13 cellular contexts compared by ENCODE assay signal in genomic region chr20:10739575-10739974, GRCh38.
DNase-seq lines count a peak whose midpoint lies in the region; ATAC-seq, FAIRE-seq and TF ChIP-seq lines count a peak whose summit lies in the region.
"Had no signal": no experiment of that assay in that cellular context is flagged by ENCODE, and none has a peak within 500 bp of the region (broad histone marks: within the 10 kb centered on the region; RNA-seq: fewer than 3 reads in every experiment).

No MANE protein-coding gene starts in this region.

- peak; percentile 41 for DNase-seq in GM23248
- peak; percentile 60 for DNase-seq in mammary epithelial cell
- DNase-seq in kidney, result no peak
- DNase-seq in small intestine, result peak; percentile 56
- DNase-seq in midbrain (lab: John Stamatoyannopoulos, UW), result no peak
- no peak for DNase-seq in effector memory CD4-positive, alpha-beta T cell
- DNase-seq: activated CD4-positive, alpha-beta T cell treated with anti-CD3 and anti-CD28 coated beads for 48 hours; activated naive CD4-positive, alpha-beta T cell; CD4-positive, CD25-positive, alpha-beta regulatory T cell; effector memory CD8-positive, alpha-beta T cell; stimulated activated CD8-positive, alpha-beta memory T cell treated with anti-CD3 and anti-CD28 coated beads, Interleukin-4, amount 100 ng/mL, for 48 hours had no signal

- H4K20me1 ChIP-seq in GM23248 (ENCODE audit: insufficient read depth), result no peaks in the 10 kb centered on the region
- no peaks in the 10 kb centered on the region for H4K20me1 ChIP-seq in mammary epithelial cell (ENCODE audit: insufficient read depth, low read length)

- H3K9ac ChIP-seq in GM23248 (peak overlapping the region; percentile 7), mammary epithelial cell (ENCODE audit: insufficient read depth, low read length) (peak overlapping the region; percentile 38), kidney (ENCODE audit: low read length in 2 of 2) (peak overlapping the region in 1 of 2 donors; percentile 16)

- H3K9me2 ChIP-seq in GM23248 (ENCODE audit: insufficient read depth), result no peaks in the 10 kb centered on the region

- dilution Hi-C loops in mammary epithelial cell (cut with HindIII; ENCODE audit: low sequenced_read_pairs), result no loop called here

- FAIRE-seq in kidney (lab: Jason Lieb, UNC), result no peak
- no peak for FAIRE-seq in small intestine (lab: Jason Lieb, UNC)

- WGBS in GM23248 (ENCODE audit: low coverage in 1 of 2, low lambda C conversion rate in 2 of 2, missing lambda C conversion rate in 2 of 2), 2 experiments, result 13 to 14% methylated on average over 7 of the region's 7 CpGs
- WGBS in mammary epithelial cell (ENCODE audit: low coverage, missing lambda C conversion rate), result 26% methylated on average over 7 of the region's 7 CpGs
- WGBS in small intestine, 3 donors, result 25 to 41% (median 40%) methylated on average over 7 of the region's 7 CpGs

- H2AFZ ChIP-seq in GM23248, result peak overlapping the region; percentile 63
- H2AFZ ChIP-seq in mammary epithelial cell (ENCODE audit: low read depth, low read length), result peak overlapping the region; percentile 65

- in situ Hi-C loops in GM23248 (cut with MboI) (no loop called here), mammary epithelial cell (cut with MboI; ENCODE audit: low sequenced_read_pairs in 2 of 2) (no loop called here)

- peak overlapping the region; percentile 68 for H3K4me2 ChIP-seq in GM23248 (ENCODE audit: unreplicated experiment)
- H3K4me2 ChIP-seq in mammary epithelial cell (ENCODE audit: insufficient read depth, low read depth, low read length), result peak overlapping the region; percentile 61

- no peaks in the 10 kb centered on the region for H3K36me3 ChIP-seq in GM23248 (ENCODE audit: low read depth)
- no peaks in the 10 kb centered on the region for H3K36me3 ChIP-seq in mammary epithelial cell (ENCODE audit: insufficient read depth, low read length)
- H3K36me3 ChIP-seq in kidney (ENCODE audit: control insufficient read depth in 1 of 2, insufficient read depth in 2 of 2, low read length in 2 of 2), result no peaks in the 10 kb centered on the region
- no peaks in the 10 kb centered on the region for H3K36me3 ChIP-seq in small intestine (ENCODE audit: control insufficient read depth in 2 of 2, insufficient read depth in 2 of 2, low read length in 2 of 2)
- H3K36me3 ChIP-seq in effector memory CD4-positive, alpha-beta T cell (ENCODE audit: control insufficient read depth, insufficient read depth, low read length), result no peaks in the 10 kb centered on the region

- intact Hi-C loops in mammary epithelial cell (cut with micrococcal nuclease), result loop anchor here (10.0 kb wide), 3 partner anchors 185 to 535 kb away; no protein-coding TSS in a partner anchor
- intact Hi-C loops in kidney (cut with DNase I), result no loop called here

- BruUV-seq in mammary epithelial cell (replicated peaks; lab: Mats Ljungman, UMichigan), result no TSS peak

- H3K4me1 ChIP-seq in GM23248 (ENCODE audit: insufficient read depth) (no peaks in the 10 kb centered on the region), mammary epithelial cell (ENCODE audit: insufficient read depth, low read length) (peaks cover 4% of the 10 kb centered on the region), kidney (ENCODE audit: control insufficient read depth in 1 of 2, insufficient read depth in 1 of 2, low read depth in 1 of 2, low read length in 2 of 2) (no peaks in the 10 kb centered on the region), small intestine (ENCODE audit: control insufficient read depth in 2 of 2, insufficient read depth in 1 of 2, low read depth in 1 of 2, low read length in 1 of 2) (no peaks in the 10 kb centered on the region)
- H3K4me1 ChIP-seq in effector memory CD4-positive, alpha-beta T cell (ENCODE audit: control insufficient read depth, insufficient read depth, low read length, poor library complexity, severe bottlenecking), result no peaks in the 10 kb centered on the region

- H3K4me3 ChIP-seq in GM23248, result peak overlapping the region; percentile 52
- peak overlapping the region in 1 of 3 experiments; percentile 29 for H3K4me3 ChIP-seq in mammary epithelial cell (replicated peaks in 1 of 3; ENCODE audit: insufficient read depth in 1 of 3, low read depth in 2 of 3, low read length in 3 of 3)
- H3K4me3 ChIP-seq in kidney (ENCODE audit: low read length in 2 of 2), result peak overlapping the region; percentile 53 to 61
- no peak overlapping the region for H3K4me3 ChIP-seq in small intestine (ENCODE audit: low read depth in 1 of 2, low read length in 2 of 2)
- no peak overlapping the region for H3K4me3 ChIP-seq in effector memory CD4-positive, alpha-beta T cell (ENCODE audit: insufficient read depth, low read depth, low read length, poor library complexity, severe bottlenecking)

- CTCF ChIA-PET in mammary epithelial cell (lab: Charles Lee; ENCODE audit: low non-redundant PET), result interaction anchor here (0.6 to 0.7 kb wide), 2 partner anchors 15 to 649 kb away, joined by 4 to 5 read pairs; no protein-coding TSS in a partner anchor

- TF ChIP-seq CTCF in mammary epithelial cell (conservative IDR thresholded peaks at IDR 0.05 in 1 of 2, IDR thresholded peaks at IDR 0.05 in 1 of 2; ENCODE audit: extremely low read depth in 1 of 2, insufficient read depth in 1 of 2, low read depth in 1 of 2, low read length in 2 of 2) (no peak), kidney (IDR thresholded peaks at IDR 0.05; ENCODE audit: borderline replicate concordance, extremely low read depth, insufficient read depth) (no peak)

- H3K27ac ChIP-seq in GM23248 (no peak overlapping the region), mammary epithelial cell (ENCODE audit: insufficient read depth, low read depth, low read length) (peak overlapping the region; percentile 5), kidney (ENCODE audit: low read depth in 2 of 2, low read length in 2 of 2) (peak overlapping the region in 1 of 2 donors; percentile 23), small intestine (ENCODE audit: low read depth in 1 of 2, low read length in 1 of 2) (no peak overlapping the region)
- no peak overlapping the region for H3K27ac ChIP-seq in effector memory CD4-positive, alpha-beta T cell (ENCODE audit: insufficient read depth, low read length, poor library complexity, severe bottlenecking)

- no peaks in the 10 kb centered on the region for H3F3A ChIP-seq in GM23248 (ENCODE audit: insufficient read depth)

- H3K9me3 ChIP-seq in GM23248 (ENCODE audit: low read depth) (no peaks in the 10 kb centered on the region), mammary epithelial cell (replicated peaks; ENCODE audit: insufficient read depth, low read length) (no peaks in the 10 kb centered on the region), kidney (ENCODE audit: control insufficient read depth in 1 of 2, low read length in 2 of 2) (no peaks in the 10 kb centered on the region), small intestine (ENCODE audit: control insufficient read depth, low read depth) (no peaks in the 10 kb centered on the region)
- no peaks in the 10 kb centered on the region for H3K9me3 ChIP-seq in effector memory CD4-positive, alpha-beta T cell (ENCODE audit: control insufficient read depth, low read length)

- H3K79me2 ChIP-seq in GM23248 (ENCODE audit: insufficient read depth), result no peaks in the 10 kb centered on the region
- H3K79me2 ChIP-seq in mammary epithelial cell (ENCODE audit: insufficient read depth, low read length), result no peaks in the 10 kb centered on the region

- no peaks in the 10 kb centered on the region for H3K27me3 ChIP-seq in GM23248 (replicated peaks; ENCODE audit: insufficient read depth)
- H3K27me3 ChIP-seq in mammary epithelial cell (ENCODE audit: insufficient read depth, low read length), result no peaks in the 10 kb centered on the region
- no peaks in the 10 kb centered on the region for H3K27me3 ChIP-seq in small intestine (ENCODE audit: control insufficient read depth in 2 of 2, insufficient read depth in 2 of 2, low read length in 2 of 2)
- H3K27me3 ChIP-seq in effector memory CD4-positive, alpha-beta T cell (replicated peaks; ENCODE audit: control insufficient read depth, insufficient read depth, low read length, poor library complexity, severe bottlenecking), result no peaks in the 10 kb centered on the region

- no peak for ATAC-seq in HG02840 (IDR thresholded peaks at IDR 0.05; ENCODE audit: low FRiP score, unreplicated experiment)
- ATAC-seq in GM21723 (IDR thresholded peaks at IDR 0.05; ENCODE audit: unreplicated experiment), result no peak
- ATAC-seq: effector memory CD8-positive, alpha-beta T cell had no signal

Comparison
In these comparisons a context has a peak if more than half of its experiments do, and no peak if none do; other contexts are left out.
1. DNase-seq: peak in GM23248 (single experiment), mammary epithelial cell (single experiment) and small intestine (single experiment); none in kidney (single experiment), midbrain (single experiment) and effector memory CD4-positive, alpha-beta T cell (0 of 3).
2. H3K4me3 ChIP-seq: peak in GM23248 (single experiment) and kidney (2 of 2); none in small intestine (0 of 2) and effector memory CD4-positive, alpha-beta T cell (single experiment).